Comparison of ENCODE assay signal across 12 cellular contexts in the genomic region with DNA sequence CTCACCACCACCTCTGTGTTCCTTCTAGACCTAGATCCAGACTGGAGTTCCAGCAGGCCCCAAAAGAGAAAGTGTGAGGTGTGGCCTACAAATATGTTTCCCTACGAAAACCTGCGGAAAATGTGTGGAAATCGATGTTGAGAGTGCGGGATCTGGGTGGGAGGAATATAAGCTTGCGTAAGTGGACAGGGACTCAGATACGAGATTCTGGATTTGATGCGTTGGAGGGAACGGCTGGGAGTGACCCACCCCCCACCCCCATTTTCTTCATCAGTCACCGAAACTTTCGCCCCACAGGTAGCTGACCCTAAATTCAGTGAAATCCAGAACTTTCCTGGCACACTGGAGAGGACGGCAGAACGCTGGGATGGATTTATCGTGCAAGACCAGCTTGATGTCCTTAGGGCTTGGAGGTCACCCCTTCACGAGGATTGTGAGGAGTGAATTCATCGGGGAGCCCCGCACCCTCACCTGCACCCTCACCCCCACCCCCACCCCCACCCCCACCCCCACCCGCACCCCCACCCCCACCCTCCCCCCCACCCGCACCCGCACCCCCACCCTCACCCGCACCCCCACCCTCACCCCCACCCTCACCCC. TPM values are rescaled to one million over a fixed set of nuclear protein-coding genes. Genes with fewer than 3 reads are reported as not detected.
A peak's percentile ranks its signal among the peaks of the same experiment; 100 is the strongest.
DNase-seq lines count a peak whose midpoint lies in the region; ATAC-seq and TF ChIP-seq lines count a peak whose summit lies in the region.
"Had no signal": no experiment of that assay in that cellular context is flagged by ENCODE, and none has a peak within 500 bp of the region (broad histone marks: within the 10 kb centered on the region; RNA-seq: fewer than 3 reads in every experiment).

No MANE protein-coding gene starts in this region.

- H3K27ac ChIP-seq in WERI-Rb-1, result peak overlapping the region; percentile 75

- no peaks in the 10 kb centered on the region for H3K9me3 Mint-ChIP-seq in nephron

- no peak for ATAC-seq in HG02642 (IDR thresholded peaks at IDR 0.05; ENCODE audit: poor library complexity, unreplicated experiment)
- ATAC-seq in GM21576 (IDR thresholded peaks at IDR 0.05; ENCODE audit: unreplicated experiment), result no peak

- peak overlapping the region in 2 of 3 experiments; percentile 66 to 75 for H3K4me3 Mint-ChIP-seq in nephron
- H3K4me3 Mint-ChIP-seq: activated CD4-positive, alpha-beta T cell treated with anti-CD3 and anti-CD28 coated beads for 36 hours had no signal

- peaks cover 7% of the 10 kb centered on the region for H3K9me3 ChIP-seq in WERI-Rb-1 (ENCODE audit: severe bottlenecking)

- TF ChIP-seq CTCF in WERI-Rb-1 (IDR thresholded peaks at IDR 0.05; ENCODE audit: low read depth, low read length) (no peak), nephron (IDR thresholded peaks at IDR 0.05; ENCODE audit: unreplicated experiment in 3 of 3) (no peak)

- no peak overlapping the region for H3K4me3 ChIP-seq in WERI-Rb-1 (ENCODE audit: low read depth, low read length)
- H3K4me3 ChIP-seq: skin epidermis had no signal

- in situ Hi-C loops in Caki2 (cut with HindIII; ENCODE audit: low pct_unique_long_range_greater_than_20kb, low sequenced_read_pairs), result loop anchor here (25.0 kb wide), 1 partner anchor 137 kb away; a partner anchor contains a TSS

- DNase-seq in Caki2 (ENCODE audit: low read depth), result peak; percentile 72
- peak; percentile 41 for DNase-seq in HT-29 (ENCODE audit: low spot score)
- no peak for DNase-seq in WERI-Rb-1
- no peak for DNase-seq in effector CD8-positive, alpha-beta T cell (lab: John Stamatoyannopoulos, UW)
- no peak for DNase-seq in NOMO-1 (lab: John Stamatoyannopoulos, UW; ENCODE audit: unreplicated experiment in 2 of 2)
- DNase-seq: Kasumi-1 had no signal

- H3K4me1 Mint-ChIP-seq in nephron, result peaks cover 33% of the 10 kb centered on the region

- H3K36me3 ChIP-seq in WERI-Rb-1, result peaks cover 3% of the 10 kb centered on the region

- H3K27ac Mint-ChIP-seq in nephron, result peak overlapping the region; percentile 26 to 74 (median 34)
- H3K27ac Mint-ChIP-seq: activated CD4-positive, alpha-beta T cell treated with anti-CD3 and anti-CD28 coated beads for 36 hours had no signal

- no peaks in the 10 kb centered on the region for H3K27me3 Mint-ChIP-seq in nephron (ENCODE audit: low read depth)
- H3K27me3 Mint-ChIP-seq: activated naive CD8-positive, alpha-beta T cell had no signal

- H3K27me3 ChIP-seq in WERI-Rb-1 (ENCODE audit: insufficient read depth, low read depth, severe bottlenecking), result no peaks in the 10 kb centered on the region

- H3K36me3 Mint-ChIP-seq in nephron (ENCODE audit: low read depth), result peaks cover 7% of the 10 kb centered on the region
- H3K36me3 Mint-ChIP-seq: activated naive CD8-positive, alpha-beta T cell had no signal

RNA-seq across cellular contexts. Expression of a gene that starts 13.2 kb away (rescaled TPM):
- 30.0 and 31.7 TPM in 2 replicates for total RNA-seq in Caki2 (2014; rRNA removed; shearing (Covaris generic); ENCODE audit: low replicate concordance)
- total RNA-seq in HT-29 (2014; rRNA removed; shearing (Covaris generic)), result 16.1 and 17.1 TPM in 2 replicates

RNA-seq across cellular contexts. Expression of a gene that starts 51.5 kb away (rescaled TPM):
- total RNA-seq in Caki2 (2014; rRNA removed; shearing (Covaris generic); ENCODE audit: low replicate concordance), result 14.5 and 18.2 TPM in 2 replicates
- 72.0 and 78.5 TPM in 2 replicates for total RNA-seq in HT-29 (2014; rRNA removed; shearing (Covaris generic))

RNA-seq across cellular contexts. Expression of a gene that starts 58.0 kb away (rescaled TPM):
- total RNA-seq in Caki2 (2014; rRNA removed; shearing (Covaris generic); ENCODE audit: low replicate concordance), result not detected in 2 replicates
- 57.4 and 59.7 TPM in 2 replicates for total RNA-seq in HT-29 (2014; rRNA removed; shearing (Covaris generic))
- total RNA-seq: activated CD4-positive, alpha-beta T cell treated with anti-CD3 and anti-CD28 coated beads for 36 hours had no signal

Comparison
In these comparisons a context has a peak if more than half of its experiments do, and no peak if none do; other contexts are left out.
1. DNase-seq: peak in Caki2 (single experiment) and HT-29 (single experiment); none in WERI-Rb-1 (single experiment), effector CD8-positive, alpha-beta T cell (single experiment) and NOMO-1 (0 of 2).
2. RNA of a gene that starts 58.0 kb away (total RNA-seq): 57.4 to 59.7 TPM in HT-29; not detected in Caki2; every median in the first group is over 10 times any median in the second.